Comparison of ENCODE assay signal across 22 cellular contexts in the genomic region with DNA sequence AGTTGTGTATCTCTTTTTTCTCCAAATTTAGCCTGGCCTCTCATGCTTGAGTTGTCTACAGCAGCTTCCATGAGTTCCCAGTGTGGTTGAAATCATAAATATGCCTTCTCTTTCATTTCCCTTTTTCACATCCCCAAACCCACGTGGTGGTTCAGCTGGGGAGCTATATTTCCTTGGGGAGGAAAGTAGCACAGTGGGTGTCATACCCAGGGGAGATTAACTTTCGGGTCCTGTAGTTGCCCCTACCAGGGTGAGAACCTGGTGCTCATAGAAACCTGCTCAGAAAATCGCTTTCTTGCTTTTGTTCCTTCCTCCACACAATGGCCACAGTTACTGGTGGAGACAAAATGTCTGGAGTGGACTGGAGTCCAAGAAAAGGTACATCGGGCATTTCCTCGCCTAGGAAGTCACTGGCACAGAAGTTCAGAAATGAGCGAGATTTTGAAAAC. TPM values are rescaled to one million over a fixed set of nuclear protein-coding genes. Genes with fewer than 3 reads are reported as not detected.
DNase-seq lines count a peak whose midpoint lies in the region; ATAC-seq, FAIRE-seq and TF ChIP-seq lines count a peak whose summit lies in the region.
"Had no signal": no experiment of that assay in that cellular context is flagged by ENCODE, and none has a peak within 500 bp of the region (broad histone marks: within the 10 kb centered on the region; RNA-seq: fewer than 3 reads in every experiment).

No MANE protein-coding gene starts in this region.

- H3K4me1 ChIP-seq in right lobe of liver, result no peaks in the 10 kb centered on the region
- peaks cover 8% of the 10 kb centered on the region for H3K4me1 ChIP-seq in HepG2 (ENCODE audit: insufficient read depth, low read length)
- no peaks in the 10 kb centered on the region for H3K4me1 ChIP-seq in lower lobe of right lung
- H3K4me1 ChIP-seq: Caco-2, colonic mucosa, gastroesophageal sphincter, uterus had no signal

- H4K20me1 ChIP-seq in HepG2 (ENCODE audit: insufficient read depth, low read length), result no peaks in the 10 kb centered on the region

- intact Hi-C loops in right lobe of liver (cut with DNase I), result no loop called here
- intact Hi-C loops in HepG2 (cut with micrococcal nuclease; ENCODE audit: unreplicated experiment), result no loop called here
- intact Hi-C loops in lower lobe of right lung (cut with DNase I), result no loop called here

- TF ChIP-seq RAD21 in HepG2 (CRISPR knock-in tag; IDR thresholded peaks at IDR 0.05), result no peak

- in situ Hi-C loops in HepG2 (cut with HindIII; ENCODE audit: extremely low pct_ligation_motif_present, low pct_unique_long_range_greater_than_20kb), result no loop called here

- H3K9me3 ChIP-seq in right lobe of liver (no peaks in the 10 kb centered on the region), HepG2 (ENCODE audit: low read length) (no peaks in the 10 kb centered on the region), lower lobe of right lung (no peaks in the 10 kb centered on the region)
- H3K9me3 ChIP-seq: Caco-2, colonic mucosa, gastroesophageal sphincter, uterus had no signal

- CTCF ChIA-PET in HepG2 (lab: Yijun Ruan, JAX; ENCODE audit: low intra/inter-chr PET ratio, low total read pairs), result no interaction called here

- DNase-seq in right lobe of liver (no peak), HepG2 (ENCODE audit: low spot score) (no peak), NOMO-1 treated with DMSO at 0.1 percent for 48 hours (lab: John Stamatoyannopoulos, UW; ENCODE audit: unreplicated experiment) (peak; percentile 86), lower lobe of right lung (no peak), dermis blood vessel endothelial cell (no peak), T-helper 1 cell (no peak)
- DNase-seq in activated CD8-positive, alpha-beta memory T cell treated with anti-CD3 and anti-CD28 coated beads, Interleukin-2, amount 50 U/mL, for 4 hours, result no peak
- DNase-seq: activated CD4-positive, alpha-beta T cell treated with anti-CD3 and anti-CD28 coated beads for 4 hours; activated CD8-positive, alpha-beta memory T cell treated with anti-CD3 and anti-CD28 coated beads, Interleukin-2, amount 50 U/mL, for 48 hours; Caco-2; colonic mucosa; HCEC 1CT; NCI-H1048; NCI-H2107; NCI-H69; uterus had no signal

- BruUV-seq in HepG2 (replicated peaks; lab: Mats Ljungman, UMichigan), result no TSS peak

- H3K4me3 ChIP-seq in right lobe of liver (no peak overlapping the region), HepG2 (replicated peaks in 1 of 3; ENCODE audit: insufficient read depth in 1 of 3, low read depth in 2 of 3, low read length in 3 of 3) (no peak overlapping the region), lower lobe of right lung (no peak overlapping the region)
- H3K4me3 ChIP-seq: colonic mucosa, gastroesophageal sphincter, uterus had no signal

- H3K9ac ChIP-seq in HepG2 (ENCODE audit: insufficient read depth, low read depth, low read length), result no peak overlapping the region

- 67% methylated on average over 6 of the region's 6 CpGs for WGBS in right lobe of liver (ENCODE audit: insufficient coverage, low coverage, low lambda C conversion rate, missing lambda C conversion rate)
- 56% methylated on average over 6 of the region's 6 CpGs for WGBS in HepG2 (ENCODE audit: low lambda C conversion rate)

- H3K4me2 ChIP-seq in HepG2 (ENCODE audit: low read depth, low read length), result no peak overlapping the region

- TF ChIP-seq EP300 in HepG2 (IDR thresholded peaks at IDR 0.05; ENCODE audit: low read depth in 2 of 2, low read length in 2 of 2) (no peak), HepG2 (CRISPR knock-in tag; IDR thresholded peaks at IDR 0.05; ENCODE audit: borderline replicate concordance) (no peak)

- TF ChIP-seq CTCF in right lobe of liver (IDR thresholded peaks at IDR 0.05) (no peak), HepG2 (CRISPR knock-in tag; IDR thresholded peaks at IDR 0.05) (no peak), lower lobe of right lung (IDR thresholded peaks at IDR 0.05) (no peak)

- no peak for FAIRE-seq in HepG2 (lab: Jason Lieb, UNC)
- FAIRE-seq: G401.6 had no signal

- ATAC-seq in right lobe of liver, result peak; percentile 17 to 65 (median 42)
- ATAC-seq in HepG2, result no peak
- peak; percentile 57 to 70 for ATAC-seq in lower lobe of right lung
- ATAC-seq in GM18520 (IDR thresholded peaks at IDR 0.05; ENCODE audit: unreplicated experiment), result no peak
- ATAC-seq: gastroesophageal sphincter; natural killer cell treated with Interleukin-12 subunit alpha and Interleukin-12 subunit beta and Interleukin-15 and Interleukin-18, amount 100 ng/mL, for 72 hours had no signal

- peaks cover 0 to 3% of the 10 kb centered on the region in 2 donors for H3K27me3 ChIP-seq in right lobe of liver
- peaks cover 2 to 12% of the 10 kb centered on the region in 2 experiments; a peak in 3 of 5 replicates for H3K27me3 ChIP-seq in HepG2 (ENCODE audit: control insufficient read depth in 1 of 2, insufficient read depth in 2 of 2, low read length in 2 of 2)
- H3K27me3 ChIP-seq in lower lobe of right lung (ENCODE audit: low read depth), result peaks cover 4% of the 10 kb centered on the region
- H3K27me3 ChIP-seq: colonic mucosa, uterus had no signal

- POLR2A ChIA-PET in HepG2 (lab: Yijun Ruan, JAX), result no interaction called here

- H2AFZ ChIP-seq in HepG2 (ENCODE audit: low read length), result no peak overlapping the region

- no peak overlapping the region for H3K27ac ChIP-seq in right lobe of liver
- no peak overlapping the region for H3K27ac ChIP-seq in HepG2 (ENCODE audit: extremely low read length, insufficient read depth, low read length)
- H3K27ac ChIP-seq in lower lobe of right lung, result no peak overlapping the region
- H3K27ac ChIP-seq: colonic mucosa, gastroesophageal sphincter, uterus had no signal

- H3K36me3 ChIP-seq in right lobe of liver (no peaks in the 10 kb centered on the region), HepG2 (replicated peaks in 1 of 2; ENCODE audit: control insufficient read depth in 1 of 2, insufficient read depth in 2 of 2, low read length in 2 of 2) (no peaks in the 10 kb centered on the region), lower lobe of right lung (no peaks in the 10 kb centered on the region)
- H3K36me3 ChIP-seq: colonic mucosa, gastroesophageal sphincter, uterus had no signal

- no peaks in the 10 kb centered on the region for H3K79me2 ChIP-seq in HepG2 (ENCODE audit: insufficient read depth, low read length)

- no peak for TF ChIP-seq POLR2A in right lobe of liver (IDR thresholded peaks at IDR 0.05)
- TF ChIP-seq POLR2A in HepG2 (IDR thresholded peaks at IDR 0.05; ENCODE audit: insufficient read depth in 1 of 2, low read depth in 2 of 2, low read length in 2 of 2), result no peak

RNA-seq across cellular contexts. Expression of gene LILRA4, which starts 7.0 kb away (rescaled TPM):
- 1 to 10 TPM in 1 of 6 experiments, under 1 TPM in 2, not detected in 3; 0.12 to 1.2 (median 0.78) TPM for total RNA-seq in right lobe of liver
- total RNA-seq in HepG2 (2016; rRNA removed; fragmentation: Illumina TruSeq; extraction: Trizol), result not detected in 2 replicates
- not detected in 2 replicates for total RNA-seq in HepG2 (2016; cell fraction: cytosol; rRNA removed; fragmentation: Illumina TruSeq; extraction: Trizol; ENCODE audit: low read depth)
- not detected in 2 replicates for total RNA-seq in HepG2 (2016; cell fraction: insoluble cytoplasmic fraction; rRNA removed; fragmentation: Illumina TruSeq; extraction: Trizol)
- not detected in 2 replicates for total RNA-seq in HepG2 (2016; cell fraction: membrane; rRNA removed; fragmentation: Illumina TruSeq; extraction: Trizol)
- total RNA-seq in HepG2 (2016; cell fraction: nucleus; rRNA removed; fragmentation: Illumina TruSeq; extraction: Trizol), result not detected in 2 replicates
- polyA plus RNA-seq in HepG2 (2011; rRNA removed), result 0.07 and 0.72 TPM in 2 replicates
- polyA plus RNA-seq in HepG2 (2011; cell fraction: cytosol; rRNA removed), result 0.48 TPM in 1 of 2 replicates, not detected in the other
- polyA plus RNA-seq in HepG2 (2011; cell fraction: nucleus; rRNA removed), result 0.09 and 0.10 TPM in 2 replicates
- polyA plus RNA-seq in HepG2 (2012), result not detected in 2 replicates
- polyA plus RNA-seq in HepG2 (2016; cell fraction: cytosol; fragmentation: Illumina TruSeq; extraction: Trizol; ENCODE audit: low read depth), result not detected in 2 replicates
- polyA plus RNA-seq in HepG2 (2016; cell fraction: insoluble cytoplasmic fraction; fragmentation: Illumina TruSeq; extraction: Trizol; ENCODE audit: low read depth), result not detected in 2 replicates
- not detected in 2 replicates for polyA plus RNA-seq in HepG2 (2016; cell fraction: membrane; fragmentation: Illumina TruSeq; extraction: Trizol; ENCODE audit: low read depth)
- polyA plus RNA-seq in HepG2 (2016; cell fraction: nucleus; fragmentation: Illumina TruSeq; extraction: Trizol; ENCODE audit: insufficient read depth, low read depth), result not detected in 2 replicates
- 2.2 TPM in 1 of 2 replicates, not detected in the other for polyA minus RNA-seq in HepG2 (2011; rRNA and poly(A)+ RNA removed; ENCODE audit: low replicate concordance)
- polyA minus RNA-seq in HepG2 (2011; cell fraction: cytosol; rRNA and poly(A)+ RNA removed), result not detected in 2 replicates
- not detected in 2 replicates for polyA minus RNA-seq in HepG2 (2011; cell fraction: nucleus; rRNA and poly(A)+ RNA removed)
- total RNA-seq in lower lobe of right lung, result 6.6 TPM
- not detected in 2 replicates for total RNA-seq in dermis blood vessel endothelial cell
- total RNA-seq: Caco-2; colonic mucosa; epithelial cell of proximal tubule; gastroesophageal sphincter; natural killer cell treated with Interleukin-12 subunit alpha and Interleukin-12 subunit beta and Interleukin-15 and Interleukin-18, amount 100 ng/mL, for 72 hours; progenitor cell of endocrine pancreas; uterus had no signal

RNA-seq across cellular contexts. Expression of gene LAIR1, which starts 18.8 kb away (rescaled TPM):
- total RNA-seq in right lobe of liver, result 10 to 100 TPM in 2 of 6 experiments, 1 to 10 TPM in 4; 2.9 to 15.3 (median 4.9) TPM
- total RNA-seq in HepG2 (2016; rRNA removed; fragmentation: Illumina TruSeq; extraction: Trizol), result 0.70 and 1.2 TPM in 2 replicates
- 0.26 and 0.51 TPM in 2 replicates for total RNA-seq in HepG2 (2016; cell fraction: cytosol; rRNA removed; fragmentation: Illumina TruSeq; extraction: Trizol; ENCODE audit: low read depth)
- total RNA-seq in HepG2 (2016; cell fraction: insoluble cytoplasmic fraction; rRNA removed; fragmentation: Illumina TruSeq; extraction: Trizol), result 0.95 and 1.0 TPM in 2 replicates
- total RNA-seq in HepG2 (2016; cell fraction: membrane; rRNA removed; fragmentation: Illumina TruSeq; extraction: Trizol), result 0.79 and 1.1 TPM in 2 replicates
- total RNA-seq in HepG2 (2016; cell fraction: nucleus; rRNA removed; fragmentation: Illumina TruSeq; extraction: Trizol), result 1.8 and 3.2 TPM in 2 replicates
- polyA plus RNA-seq in HepG2 (2011; rRNA removed), result 0.75 and 1.1 TPM in 2 replicates
- polyA plus RNA-seq in HepG2 (2011; cell fraction: cytosol; rRNA removed), result 0.64 and 0.74 TPM in 2 replicates
- polyA plus RNA-seq in HepG2 (2011; cell fraction: nucleus; rRNA removed), result 1.1 and 1.5 TPM in 2 replicates
- polyA plus RNA-seq in HepG2 (2012), result 0.17 TPM in 1 of 2 replicates, not detected in the other
- polyA plus RNA-seq in HepG2 (2016; cell fraction: cytosol; fragmentation: Illumina TruSeq; extraction: Trizol; ENCODE audit: low read depth), result 0.64 and 0.71 TPM in 2 replicates
- polyA plus RNA-seq in HepG2 (2016; cell fraction: insoluble cytoplasmic fraction; fragmentation: Illumina TruSeq; extraction: Trizol; ENCODE audit: low read depth), result 1.0 and 1.2 TPM in 2 replicates
- 1.2 and 1.6 TPM in 2 replicates for polyA plus RNA-seq in HepG2 (2016; cell fraction: membrane; fragmentation: Illumina TruSeq; extraction: Trizol; ENCODE audit: low read depth)
- polyA plus RNA-seq in HepG2 (2016; cell fraction: nucleus; fragmentation: Illumina TruSeq; extraction: Trizol; ENCODE audit: insufficient read depth, low read depth), result 2.8 and 3.2 TPM in 2 replicates
- polyA minus RNA-seq in HepG2 (2011; rRNA and poly(A)+ RNA removed; ENCODE audit: low replicate concordance), result 0.66 TPM in 1 of 2 replicates, not detected in the other
- 0.79 TPM in 1 of 2 replicates, not detected in the other for polyA minus RNA-seq in HepG2 (2011; cell fraction: cytosol; rRNA and poly(A)+ RNA removed)
- polyA minus RNA-seq in HepG2 (2011; cell fraction: nucleus; rRNA and poly(A)+ RNA removed), result 0.90 and 2.0 TPM in 2 replicates
- 176 TPM for total RNA-seq in lower lobe of right lung
- total RNA-seq in dermis blood vessel endothelial cell, result not detected in 2 replicates
- total RNA-seq: Caco-2, epithelial cell of proximal tubule, progenitor cell of endocrine pancreas had no signal

RNA-seq across cellular contexts. Expression of gene LILRA5, which starts 33.0 kb away (rescaled TPM):
- total RNA-seq in right lobe of liver, result 1 to 10 TPM in 5 of 6 experiments, under 1 TPM in 1; 0.98 to 4.3 (median 1.9) TPM
- not detected in 2 replicates for total RNA-seq in HepG2 (2016; rRNA removed; fragmentation: Illumina TruSeq; extraction: Trizol)
- total RNA-seq in HepG2 (2016; cell fraction: cytosol; rRNA removed; fragmentation: Illumina TruSeq; extraction: Trizol; ENCODE audit: low read depth), result not detected in 2 replicates
- not detected in 2 replicates for total RNA-seq in HepG2 (2016; cell fraction: insoluble cytoplasmic fraction; rRNA removed; fragmentation: Illumina TruSeq; extraction: Trizol)
- total RNA-seq in HepG2 (2016; cell fraction: membrane; rRNA removed; fragmentation: Illumina TruSeq; extraction: Trizol), result not detected in 2 replicates
- not detected in 2 replicates for total RNA-seq in HepG2 (2016; cell fraction: nucleus; rRNA removed; fragmentation: Illumina TruSeq; extraction: Trizol)
- polyA plus RNA-seq in HepG2 (2011; rRNA removed), result not detected in 2 replicates
- not detected in 2 replicates for polyA plus RNA-seq in HepG2 (2011; cell fraction: cytosol; rRNA removed)
- not detected in 2 replicates for polyA plus RNA-seq in HepG2 (2011; cell fraction: nucleus; rRNA removed)
- polyA plus RNA-seq in HepG2 (2012), result not detected in 2 replicates
- not detected in 2 replicates for polyA plus RNA-seq in HepG2 (2016; cell fraction: cytosol; fragmentation: Illumina TruSeq; extraction: Trizol; ENCODE audit: low read depth)
- polyA plus RNA-seq in HepG2 (2016; cell fraction: insoluble cytoplasmic fraction; fragmentation: Illumina TruSeq; extraction: Trizol; ENCODE audit: low read depth), result not detected in 2 replicates
- polyA plus RNA-seq in HepG2 (2016; cell fraction: membrane; fragmentation: Illumina TruSeq; extraction: Trizol; ENCODE audit: low read depth), result not detected in 2 replicates
- polyA plus RNA-seq in HepG2 (2016; cell fraction: nucleus; fragmentation: Illumina TruSeq; extraction: Trizol; ENCODE audit: insufficient read depth, low read depth), result not detected in 2 replicates
- not detected in 2 replicates for polyA minus RNA-seq in HepG2 (2011; rRNA and poly(A)+ RNA removed; ENCODE audit: low replicate concordance)
- polyA minus RNA-seq in HepG2 (2011; cell fraction: cytosol; rRNA and poly(A)+ RNA removed), result not detected in 2 replicates
- polyA minus RNA-seq in HepG2 (2011; cell fraction: nucleus; rRNA and poly(A)+ RNA removed), result not detected in 2 replicates
- total RNA-seq in lower lobe of right lung, result 21.9 TPM
- total RNA-seq in dermis blood vessel endothelial cell, result not detected in 2 replicates
- total RNA-seq: Caco-2; epithelial cell of proximal tubule; natural killer cell treated with Interleukin-12 subunit alpha and Interleukin-12 subunit beta and Interleukin-15 and Interleukin-18, amount 100 ng/mL, for 72 hours; progenitor cell of endocrine pancreas had no signal

Comparison
In these comparisons a context has a peak if more than half of its experiments do, and no peak if none do; other contexts are left out.
1. ATAC-seq: peak in right lobe of liver (4 of 4) and lower lobe of right lung (2 of 2); none in HepG2 (single experiment) and GM18520 (single experiment).
2. RNA of gene LAIR1, which starts 18.8 kb away (total RNA-seq): 176 TPM in lower lobe of right lung (single experiment); 2.9 to 15.3 TPM in right lobe of liver, 0.26 to 3.2 TPM in HepG2 and not detected in dermis blood vessel endothelial cell; every median in the first group is over 10 times any median in the second.